Comparison of ENCODE assay signal across 8 cellular contexts in genomic region chr10:73940634-73941221, GRCh38. TPM values are rescaled to one million over a fixed set of nuclear protein-coding genes. Genes with fewer than 3 reads are reported as not detected.
DNase-seq lines count a peak whose midpoint lies in the region; ATAC-seq and TF ChIP-seq lines count a peak whose summit lies in the region.

No MANE protein-coding gene starts in this region.

- H2BK12ac ChIP-seq in neuronal stem cell (ENCODE audit: low read length): no peak overlapping the region

- H3K79me1 ChIP-seq in neuronal stem cell (ENCODE audit: low read depth, low read length): no peaks in the 10 kb centered on the region

- H4K91ac ChIP-seq in neuronal stem cell (ENCODE audit: low read depth, low read length, poor library complexity): no peak overlapping the region

- H3K4me3 ChIP-seq in neuronal stem cell (ENCODE audit: low read length in 2 of 2) (peak overlapping the region in 1 of 2 donors; percentile 39), stomach (peak overlapping the region in 2 of 4 donors; percentile 17 to 25)

- H3K9me3 ChIP-seq in neuronal stem cell (replicated peaks in 1 of 2; ENCODE audit: control insufficient read depth in 2 of 2, insufficient read depth in 1 of 2, low read depth in 1 of 2, low read length in 2 of 2): peaks cover 0 to 3% of the 10 kb centered on the region in 2 donors
- H3K9me3 ChIP-seq in stomach: no peaks in the 10 kb centered on the region

- TF ChIP-seq POLR2A in stomach (IDR thresholded peaks at IDR 0.05): no peak

- H3K14ac ChIP-seq in neuronal stem cell (ENCODE audit: low read length): no peak overlapping the region

- no peak overlapping the region for H3K4ac ChIP-seq in neuronal stem cell (ENCODE audit: low read length)

- H3K18ac ChIP-seq in neuronal stem cell (ENCODE audit: low read length): peak overlapping the region; percentile 0

- H3K23ac ChIP-seq in neuronal stem cell (ENCODE audit: low read depth, low read length, poor library complexity): peak overlapping the region; percentile 59

- WGBS in neuronal stem cell (ENCODE audit: extremely low coverage in 2 of 2, insufficient read length in 2 of 2, insufficient replicate concordance in 1 of 2), 2 donors: no CpG with 5 or more reads among the region's 28 CpGs
- WGBS in stomach, 5 donors: 4 to 8% (median 6%) methylated on average over 26 to 28 of the region's 28 CpGs

- no peak overlapping the region for H2BK5ac ChIP-seq in neuronal stem cell (ENCODE audit: low read length)

- H2BK120ac ChIP-seq in neuronal stem cell (ENCODE audit: low read depth, low read length): peak overlapping the region; percentile 0

- H2BK15ac ChIP-seq in neuronal stem cell (ENCODE audit: low read length): peak overlapping the region; percentile 1

- TF ChIP-seq CTCF in stomach (IDR thresholded peaks at IDR 0.05): peak in 5 of 7 experiments; percentile 75 to 91 (median 89)

- intact Hi-C loops in stomach (cut with DNase I; ENCODE audit: low total_unique reads): loop anchor here (5.0 kb wide), 1 partner anchor 53 kb away; no protein-coding TSS in a partner anchor

- peak overlapping the region; percentile 36 for H3K4me2 ChIP-seq in neuronal stem cell (ENCODE audit: insufficient read depth, low read length, poor library complexity, severe bottlenecking)

- DNase-seq in NCI-H2107 (lab: John Stamatoyannopoulos, UW): peak; percentile 33
- no peak for DNase-seq in NCI-H2107 treated with DMSO at 0.1 percent for 48 hours (lab: John Stamatoyannopoulos, UW; ENCODE audit: unreplicated experiment)
- peak; percentile 75 for DNase-seq in RKO (ENCODE audit: low spot score)
- peak; percentile 74 for DNase-seq in activated T-helper 9 cell treated with anti-CD3 and anti-CD28 coated beads, Interleukin-2, amount 50 U/mL, for 16 hours (ENCODE audit: low read depth)
- DNase-seq in fibroblast of the conjunctiva (ENCODE audit: low read depth): peak; percentile 41
- peak; percentile 61 for DNase-seq in neuronal stem cell (ENCODE audit: low spot score)
- DNase-seq in stomach: peak; percentile 86

- peak overlapping the region; percentile 94 for H2AFZ ChIP-seq in neuronal stem cell (ENCODE audit: low read length)

- H3K4me1 ChIP-seq in neuronal stem cell (ENCODE audit: control insufficient read depth in 2 of 2, insufficient read depth in 1 of 2, low read depth in 1 of 2, low read length in 2 of 2) (peaks cover 7 to 8% of the 10 kb centered on the region in 2 donors), stomach (peaks cover 6 to 20% (median 12%) of the 10 kb centered on the region in 4 donors)

- no peak overlapping the region for H3K9ac ChIP-seq in neuronal stem cell (ENCODE audit: low read depth, low read length, poor library complexity)

- H4K8ac ChIP-seq in neuronal stem cell (ENCODE audit: low read depth, low read length): no peak overlapping the region

- H3K36me3 ChIP-seq in neuronal stem cell (replicated peaks in 1 of 2; ENCODE audit: control insufficient read depth in 2 of 2, insufficient read depth in 2 of 2, low read length in 2 of 2) (no peaks in the 10 kb centered on the region), stomach (no peaks in the 10 kb centered on the region)

- no peak for TF ChIP-seq EP300 in stomach (IDR thresholded peaks at IDR 0.05)

- H3K27ac ChIP-seq in neuronal stem cell (replicated peaks; ENCODE audit: low read length): no peak overlapping the region
- H3K27ac ChIP-seq in stomach: peak overlapping the region; percentile 38 to 61 (median 53)

- H2AK5ac ChIP-seq in neuronal stem cell (ENCODE audit: low read depth, low read length): peak overlapping the region; percentile 0

- peak; percentile 70 for ATAC-seq in HG03280 (IDR thresholded peaks at IDR 0.05; ENCODE audit: unreplicated experiment)

- peaks cover 0 to 15% (median under 1%) of the 10 kb centered on the region in 3 experiments for H3K27me3 ChIP-seq in neuronal stem cell (ENCODE audit: control insufficient read depth in 3 of 3, insufficient read depth in 3 of 3, low read depth in 1 of 3, low read length in 3 of 3)
- H3K27me3 ChIP-seq in stomach: no peaks in the 10 kb centered on the region

RNA-seq across cellular contexts. Expression of gene PLAU, which starts 29.8 kb away (rescaled TPM):
- 8.0 TPM for polyA plus RNA-seq in neuronal stem cell (2013, experiment 1 of 2)
- 7.7 TPM for polyA plus RNA-seq in neuronal stem cell (2013, experiment 2 of 2)
- 10 to 100 TPM in 2 of 5 donors, 1 to 10 TPM in 2, not detected in 1; 5.5 to 16.1 (median 9.3) TPM for total RNA-seq in stomach
- polyA plus RNA-seq in stomach: 10 to 100 TPM in 1 of 3 donors, 1 to 10 TPM in 2; 9.6 to 39.5 (median 9.9) TPM

RNA-seq across cellular contexts. Expression of gene VCL, which starts 57.2 kb away (rescaled TPM):
- polyA plus RNA-seq in neuronal stem cell (2013, experiment 1 of 2): 72.7 TPM
- polyA plus RNA-seq in neuronal stem cell (2013, experiment 2 of 2): 73.3 TPM
- 100 to 1,000 TPM in 3 of 5 donors, 10 to 100 TPM in 2; 50.8 to 211 (median 107) TPM for total RNA-seq in stomach
- polyA plus RNA-seq in stomach: 10 to 100 TPM; 11.2 to 33.2 (median 13.4) TPM
